3 cellular contexts compared by ENCODE assay signal in the genomic region with DNA sequence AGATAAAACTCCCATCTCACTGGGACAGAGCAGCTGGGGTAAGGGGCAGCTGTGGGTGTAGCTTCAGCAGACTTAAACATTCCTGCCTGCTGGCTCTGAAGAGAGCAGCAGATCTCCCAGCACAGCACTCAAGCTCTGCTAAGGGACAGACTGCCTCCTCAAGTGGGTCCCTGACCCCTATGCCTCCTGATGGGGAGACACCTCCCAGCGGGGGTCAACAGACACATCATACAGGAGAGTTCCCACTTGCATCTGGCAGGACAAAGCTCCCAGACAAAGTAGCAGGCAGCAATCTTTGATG.
TF ChIP-seq lines count a peak whose summit lies in the region.

No MANE protein-coding gene starts in this region.

TF ChIP-seq in HEK293, 187 proteins besides CTCF, POLR2A, EP300 and RAD21:
- peak; percentile 39 for TF ChIP-seq SETDB1 (IDR thresholded peaks at IDR 0.05; ENCODE audit: insufficient read length, low read length)
TF ChIP-seq in HEK293: peak in this region for 1; not testable (repeated sequence) for 186.

TF ChIP-seq in K562, 482 proteins besides CTCF, POLR2A, EP300 and RAD21:
- TF ChIP-seq TEAD1 (CRISPR knock-in tag; IDR thresholded peaks at IDR 0.05) (peak in 1 of 2 experiments; percentile 32; a peak in 1 of 4 replicates), TRIM24 (IDR thresholded peaks at IDR 0.05) (0 out of 4 replicates have a peak, but pooled peaks of 1 of the 2 experiments have one; percentile 1), ZBTB7A (IDR thresholded peaks at IDR 0.05; ENCODE audit: borderline replicate concordance, control insufficient read depth, low read depth, low read length) (0 out of 2 replicates have a peak, but pooled peaks have one; percentile 2), KLF16 (IDR thresholded peaks at IDR 0.05) (peak; percentile 42; the same call in 1 of the 2 replicates)

TF ChIP-seq in HepG2, 621 proteins besides CTCF, POLR2A, EP300 and RAD21:
- TF ChIP-seq, protein P1, sequence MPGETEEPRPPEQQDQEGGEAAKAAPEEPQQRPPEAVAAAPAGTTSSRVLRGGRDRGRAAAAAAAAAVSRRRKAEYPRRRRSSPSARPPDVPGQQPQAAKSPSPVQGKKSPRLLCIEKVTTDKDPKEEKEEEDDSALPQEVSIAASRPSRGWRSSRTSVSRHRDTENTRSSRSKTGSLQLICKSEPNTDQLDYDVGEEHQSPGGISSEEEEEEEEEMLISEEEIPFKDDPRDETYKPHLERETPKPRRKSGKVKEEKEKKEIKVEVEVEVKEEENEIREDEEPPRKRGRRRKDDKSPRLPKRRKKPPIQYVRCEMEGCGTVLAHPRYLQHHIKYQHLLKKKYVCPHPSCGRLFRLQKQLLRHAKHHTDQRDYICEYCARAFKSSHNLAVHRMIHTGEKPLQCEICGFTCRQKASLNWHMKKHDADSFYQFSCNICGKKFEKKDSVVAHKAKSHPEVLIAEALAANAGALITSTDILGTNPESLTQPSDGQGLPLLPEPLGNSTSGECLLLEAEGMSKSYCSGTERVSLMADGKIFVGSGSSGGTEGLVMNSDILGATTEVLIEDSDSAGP (CRISPR knock-in tag; IDR thresholded peaks at IDR 0.05; ENCODE audit: borderline replicate concordance), result 0 out of 2 replicates have a peak, but pooled peaks have one; percentile 9
- TF ChIP-seq ZNF605 (CRISPR knock-in tag; IDR thresholded peaks at IDR 0.05) (0 out of 2 replicates have a peak, but pooled peaks have one; percentile 29), ZNF17 (CRISPR knock-in tag; IDR thresholded peaks at IDR 0.05) (peak; percentile 94; the same call in 1 of the 2 replicates)
